In genomic region chr1:231512147-231512698, GRCh38 we compare ENCODE assay signal across 11 cellular contexts. TPM values are rescaled to one million over a fixed set of nuclear protein-coding genes. Genes with fewer than 3 reads are reported as not detected.
DNase-seq lines count a peak whose midpoint lies in the region; ATAC-seq and TF ChIP-seq lines count a peak whose summit lies in the region.
"Had no signal": no experiment of that assay in that cellular context is flagged by ENCODE, and none has a peak within 500 bp of the region (broad histone marks: within the 10 kb centered on the region; RNA-seq: fewer than 3 reads in every experiment).

No MANE protein-coding gene starts in this region.

- CTCF ChIA-PET in PC-9 (lab: Charles Lee), result no interaction called here
- CTCF ChIA-PET in OCI-LY7 (lab: Charles Lee; ENCODE audit: unreplicated experiment), result no interaction called here

- ATAC-seq in GM21619 (IDR thresholded peaks at IDR 0.05; ENCODE audit: unreplicated experiment), result peak; percentile 59
- ATAC-seq in foreskin keratinocyte, result peak; percentile 82
- ATAC-seq: gastroesophageal sphincter had no signal

- H3K9me2 ChIP-seq in PC-9 (ENCODE audit: insufficient read depth) (0 out of 2 replicates have a peak, but pooled peaks cover 6% of the 10 kb centered on the region), OCI-LY7 (ENCODE audit: insufficient read depth, low read length) (no peaks in the 10 kb centered on the region)

- H2AFZ ChIP-seq in PC-9 (peak overlapping the region; percentile 50; the same call in 1 of the 2 replicates), OCI-LY7 (ENCODE audit: low read length) (no peak overlapping the region)

- DNase-seq in AG20443 (ENCODE audit: low spot score) (peak; percentile 66), PC-9 (peak; percentile 2 to 77), foreskin keratinocyte (peak; percentile 82 to 92), OCI-LY7 (ENCODE audit: low spot score) (no peak), NCI-H187 treated with DMSO at 0.1 percent for 48 hours (lab: John Stamatoyannopoulos, UW) (no peak), NCI-H1436 (lab: John Stamatoyannopoulos, UW) (no peak), cerebellar cortex (ENCODE audit: low spot score) (no peak)
- DNase-seq: NCI-H446 treated with DMSO at 0.1 percent for 48 hours had no signal

- H3K36me3 ChIP-seq in PC-9 (ENCODE audit: low read depth) (no peaks in the 10 kb centered on the region), OCI-LY7 (ENCODE audit: insufficient read depth, low read length) (no peaks in the 10 kb centered on the region)
- H3K36me3 ChIP-seq: gastroesophageal sphincter had no signal

- H3K4me1 ChIP-seq in PC-9 (replicated peaks; ENCODE audit: insufficient read depth) (peaks cover 11% of the 10 kb centered on the region), foreskin keratinocyte (no peaks in the 10 kb centered on the region), OCI-LY7 (ENCODE audit: insufficient read depth, low read length, poor library complexity, severe bottlenecking) (peaks cover 12% of the 10 kb centered on the region)
- H3K4me1 ChIP-seq: gastroesophageal sphincter had no signal

- H3F3A ChIP-seq in PC-9 (ENCODE audit: insufficient read depth, low read depth), result no peaks in the 10 kb centered on the region; the same call in 1 of the 2 replicates

- H3K27me3 ChIP-seq in PC-9 (ENCODE audit: insufficient read depth, low read depth) (no peaks in the 10 kb centered on the region), foreskin keratinocyte (no peaks in the 10 kb centered on the region)
- H3K27me3 ChIP-seq: gastroesophageal sphincter had no signal

- POLR2A ChIA-PET in PC-9 (lab: Charles Lee; ENCODE audit: unreplicated experiment), result no interaction called here
- POLR2A ChIA-PET in OCI-LY7 (lab: Charles Lee), result interaction anchor here (0.6 to 0.7 kb wide), 2 partner anchors 8 to 87 kb away, joined by 4 read pairs; no protein-coding TSS in a partner anchor

- H3K79me2 ChIP-seq in PC-9 (ENCODE audit: low read depth) (no peaks in the 10 kb centered on the region), OCI-LY7 (ENCODE audit: insufficient read depth, low read depth, low read length) (no peaks in the 10 kb centered on the region)

- H3K27ac ChIP-seq in PC-9 (peak overlapping the region; percentile 33), foreskin keratinocyte (peak overlapping the region; percentile 53), OCI-LY7 (ENCODE audit: low read depth, low read length, poor library complexity, severe bottlenecking) (no peak overlapping the region)
- H3K27ac ChIP-seq: gastroesophageal sphincter, VCaP had no signal

- no peaks in the 10 kb centered on the region for H3K9me3 ChIP-seq in PC-9 (ENCODE audit: insufficient read depth, low read depth)
- H3K9me3 ChIP-seq in OCI-LY7 (ENCODE audit: low read length), result no peaks in the 10 kb centered on the region
- H3K9me3 ChIP-seq: gastroesophageal sphincter had no signal

- H3K4me3 ChIP-seq in PC-9 (no peak overlapping the region), OCI-LY7 (ENCODE audit: low read depth, low read length, poor library complexity, severe bottlenecking) (no peak overlapping the region)
- H3K4me3 ChIP-seq: gastroesophageal sphincter had no signal

- intact Hi-C loops in PC-9 (cut with micrococcal nuclease; ENCODE audit: unreplicated experiment), result no loop called here
- intact Hi-C loops in OCI-LY7 (cut with micrococcal nuclease; ENCODE audit: unreplicated experiment), result no loop called here

- no peaks in the 10 kb centered on the region for H4K20me1 ChIP-seq in PC-9 (ENCODE audit: insufficient read depth)
- no peaks in the 10 kb centered on the region for H4K20me1 ChIP-seq in OCI-LY7 (ENCODE audit: insufficient read depth, low read length)

- H3K4me2 ChIP-seq in PC-9 (0 out of 2 replicates have a peak overlapping the region, but pooled peaks have one; percentile 27), OCI-LY7 (ENCODE audit: low read length) (no peak overlapping the region)

- BruUV-seq in PC-9 (replicated peaks; lab: Mats Ljungman, UMichigan) (no TSS peak), OCI-LY7 (replicated peaks; lab: Mats Ljungman, UMichigan) (no TSS peak)

- no peak for TF ChIP-seq CTCF in PC-9 (conservative IDR thresholded peaks at IDR 0.05)
- no peak for TF ChIP-seq CTCF in foreskin keratinocyte (conservative IDR thresholded peaks at IDR 0.05)
- TF ChIP-seq CTCF in OCI-LY7 (conservative IDR thresholded peaks at IDR 0.05; ENCODE audit: low read length), result no peak

RNA-seq across cellular contexts. Expression of gene TSNAX, which starts 16.2 kb away (rescaled TPM):
- 23.5 and 32.1 TPM in 2 replicates for total RNA-seq in PC-9 (2021)
- total RNA-seq in foreskin keratinocyte, result 29.9 and 30.4 TPM in 2 replicates
- polyA plus RNA-seq in foreskin keratinocyte, result 10.4 and 12.6 TPM in 2 replicates
- total RNA-seq in OCI-LY7 (2014; rRNA removed; shearing (Covaris generic)), result 17.4 and 17.8 TPM in 2 replicates
- total RNA-seq in OCI-LY7 (2022), result 31.3 and 33.5 TPM in 2 replicates

Comparison
In these comparisons a context has a peak if more than half of its experiments do, and no peak if none do; other contexts are left out.
1. DNase-seq: peak in AG20443 (single experiment), PC-9 (2 of 2) and foreskin keratinocyte (2 of 2); none in OCI-LY7 (single experiment), NCI-H187 treated with DMSO at 0.1 percent for 48 hours (single experiment), NCI-H1436 (single experiment) and cerebellar cortex (single experiment).